Comparison of ENCODE assay signal across 9 cellular contexts in the genomic region with DNA sequence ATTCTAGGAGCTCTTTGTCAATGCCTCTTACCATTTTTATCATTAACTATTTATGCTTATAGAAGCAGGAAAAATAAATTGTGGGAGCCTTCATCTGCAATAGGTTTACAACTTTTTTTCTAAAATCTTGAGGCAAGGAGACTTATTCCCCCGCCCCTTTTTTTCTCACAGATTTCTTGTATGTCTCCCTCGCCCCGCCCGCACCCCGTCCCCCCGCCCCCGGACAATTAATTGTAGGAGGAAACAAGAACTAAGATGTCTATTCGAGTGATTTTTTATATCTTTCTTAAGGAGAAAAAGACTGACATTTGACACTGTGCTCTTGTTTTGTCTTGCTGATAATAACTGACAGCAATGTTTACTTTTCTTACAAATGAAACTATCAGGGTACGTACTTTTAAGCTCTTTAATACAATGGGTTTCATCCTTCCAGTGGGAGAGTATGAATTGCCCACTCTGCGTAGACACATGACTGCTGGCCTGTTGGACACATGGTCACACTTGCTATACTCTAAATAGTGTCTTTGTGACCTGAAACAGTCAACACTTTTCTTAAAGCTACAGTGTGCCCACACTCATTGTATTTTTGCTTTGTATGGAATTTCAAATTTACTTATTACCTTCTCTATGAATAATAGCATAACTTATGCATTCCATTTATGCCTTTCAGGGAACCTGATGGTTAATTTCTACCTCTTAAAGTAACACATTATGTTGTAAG.
DNase-seq lines count a peak whose midpoint lies in the region; ATAC-seq and TF ChIP-seq lines count a peak whose summit lies in the region.
"Had no signal": no experiment of that assay in that cellular context is flagged by ENCODE, and none has a peak within 500 bp of the region (broad histone marks: within the 10 kb centered on the region; RNA-seq: fewer than 3 reads in every experiment).

No MANE protein-coding gene starts in this region.

- DNase-seq in NCI-H2196 (lab: John Stamatoyannopoulos, UW; ENCODE audit: unreplicated experiment), result peak; percentile 27
- no peak for DNase-seq in NCI-H2196 treated with DMSO at 0.1 percent for 48 hours (lab: John Stamatoyannopoulos, UW; ENCODE audit: unreplicated experiment)
- DNase-seq in foreskin melanocyte, result peak; percentile 86
- no peak for DNase-seq in stimulated activated effector memory CD8-positive, alpha-beta T cell treated with anti-CD3 and anti-CD28 coated beads, Interleukin-12 subunit alpha, Interleukin-12 subunit beta, amount 100 ng/mL, for 72 hours (ENCODE audit: low spot score in 2 of 2)
- no peak for DNase-seq in iPS-NIHi7 (ENCODE audit: extremely low spot score)

- peaks cover 9% of the 10 kb centered on the region for H3F3A ChIP-seq in SU-DHL-6 (ENCODE audit: insufficient read depth)

- ATAC-seq in stimulated activated effector memory CD8-positive, alpha-beta T cell treated with anti-CD3 and anti-CD28 coated beads, Interleukin-12 subunit alpha, Interleukin-12 subunit beta, amount 100 ng/mL, for 72 hours, result no peak
- ATAC-seq in GM18858 (IDR thresholded peaks at IDR 0.05; ENCODE audit: unreplicated experiment) (no peak), HG02852 (IDR thresholded peaks at IDR 0.05; ENCODE audit: unreplicated experiment) (no peak)

- no peak for TF ChIP-seq CTCF in SU-DHL-6 (IDR thresholded peaks at IDR 0.05; ENCODE audit: insufficient read depth, low read length, poor library complexity, severe bottlenecking)

- peaks cover 49% of the 10 kb centered on the region for H3K36me3 Mint-ChIP-seq in stimulated activated effector memory CD8-positive, alpha-beta T cell treated with anti-CD3 and anti-CD28 coated beads, Interleukin-12 subunit alpha, Interleukin-12 subunit beta, amount 100 ng/mL, for 72 hours

- no peaks in the 10 kb centered on the region for H3K9me3 ChIP-seq in SU-DHL-6 (ENCODE audit: insufficient read depth, low read length)
- H3K9me3 ChIP-seq: prostate gland had no signal

- H3K4me3 Mint-ChIP-seq in stimulated activated effector memory CD8-positive, alpha-beta T cell treated with anti-CD3 and anti-CD28 coated beads, Interleukin-12 subunit alpha, Interleukin-12 subunit beta, amount 100 ng/mL, for 72 hours, result peak overlapping the region; percentile 94

- no peaks in the 10 kb centered on the region for H3K27me3 ChIP-seq in SU-DHL-6 (ENCODE audit: low read length)

- no peak overlapping the region for H2AFZ ChIP-seq in SU-DHL-6 (ENCODE audit: low read depth, low read length, severe bottlenecking)

- peaks cover 34% of the 10 kb centered on the region for H3K79me2 ChIP-seq in SU-DHL-6 (ENCODE audit: insufficient read depth, low read length)

- H3K27ac ChIP-seq in SU-DHL-6 (ENCODE audit: low read depth, low read length), result peak overlapping the region; percentile 89

- H4K20me1 ChIP-seq in SU-DHL-6 (ENCODE audit: low read depth, low read length), result peaks cover 24% of the 10 kb centered on the region

- no peaks in the 10 kb centered on the region for H3K36me3 ChIP-seq in SU-DHL-6 (ENCODE audit: low read length)
- H3K36me3 ChIP-seq: prostate gland had no signal

- H3K9me2 ChIP-seq in SU-DHL-6 (replicated peaks; ENCODE audit: insufficient read depth, low read length), result no peaks in the 10 kb centered on the region

- H3K27ac Mint-ChIP-seq in stimulated activated effector memory CD8-positive, alpha-beta T cell treated with anti-CD3 and anti-CD28 coated beads, Interleukin-12 subunit alpha, Interleukin-12 subunit beta, amount 100 ng/mL, for 72 hours, result peak overlapping the region; percentile 95

- peak overlapping the region; percentile 99 for H3K4me2 ChIP-seq in SU-DHL-6 (ENCODE audit: low read depth, low read length, poor library complexity, severe bottlenecking)

- peaks cover 33% of the 10 kb centered on the region for H3K4me1 Mint-ChIP-seq in stimulated activated effector memory CD8-positive, alpha-beta T cell treated with anti-CD3 and anti-CD28 coated beads, Interleukin-12 subunit alpha, Interleukin-12 subunit beta, amount 100 ng/mL, for 72 hours

- no peak overlapping the region for H3K4me3 ChIP-seq in SU-DHL-6 (ENCODE audit: insufficient read depth, low read length, poor library complexity, severe bottlenecking)

- peak overlapping the region; percentile 100 for H3K9ac ChIP-seq in SU-DHL-6 (ENCODE audit: low read length)

- H3K9me3 Mint-ChIP-seq in stimulated activated effector memory CD8-positive, alpha-beta T cell treated with anti-CD3 and anti-CD28 coated beads, Interleukin-12 subunit alpha, Interleukin-12 subunit beta, amount 100 ng/mL, for 72 hours, result no peaks in the 10 kb centered on the region

Comparison
In these comparisons a context has a peak if more than half of its experiments do, and no peak if none do; other contexts are left out.
1. DNase-seq: peak in NCI-H2196 (single experiment) and foreskin melanocyte (single experiment); none in NCI-H2196 treated with DMSO at 0.1 percent for 48 hours (single experiment), stimulated activated effector memory CD8-positive, alpha-beta T cell treated with anti-CD3 and anti-CD28 coated beads, Interleukin-12 subunit alpha, Interleukin-12 subunit beta, amount 100 ng/mL, for 72 hours (0 of 2) and iPS-NIHi7 (single experiment).